In the genomic region with DNA sequence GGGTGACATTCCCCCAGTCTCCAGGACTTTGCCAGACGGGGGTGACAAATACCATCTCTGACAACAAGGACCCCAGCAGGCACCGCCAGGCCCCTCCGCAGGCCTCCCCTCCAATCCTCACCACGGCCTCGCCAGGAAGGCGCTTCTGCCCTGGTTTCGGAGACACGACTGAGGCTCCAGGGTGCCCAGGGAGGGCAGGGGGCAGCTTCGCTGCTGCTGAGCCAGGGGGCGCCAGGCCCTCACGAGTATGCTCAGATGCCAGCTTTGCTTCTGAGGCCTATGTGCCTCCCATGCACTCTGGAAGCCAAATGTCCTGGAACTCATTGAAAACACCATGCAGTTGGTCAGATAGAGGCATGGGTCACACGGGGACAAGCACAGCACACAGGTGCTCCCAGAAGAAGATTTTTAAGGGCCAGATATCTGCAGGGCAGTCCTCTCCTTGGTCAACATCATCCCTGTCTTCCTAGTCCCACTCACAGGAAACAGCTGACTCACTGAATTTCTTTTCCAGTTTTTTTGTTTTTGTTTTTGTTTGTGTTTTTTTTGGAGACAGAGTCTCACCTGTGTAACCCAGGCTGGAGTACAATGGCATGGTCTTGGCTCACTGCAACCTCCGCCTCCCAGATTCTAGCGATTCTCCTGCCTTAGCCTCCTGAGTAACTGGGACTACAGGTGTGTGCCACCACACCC, we compare ENCODE assay signal across 11 cellular contexts. TPM values are rescaled to one million over a fixed set of nuclear protein-coding genes. Genes with fewer than 3 reads are reported as not detected.
DNase-seq lines count a peak whose midpoint lies in the region; ATAC-seq, FAIRE-seq and TF ChIP-seq lines count a peak whose summit lies in the region.
"Had no signal": no experiment of that assay in that cellular context is flagged by ENCODE, and none has a peak within 500 bp of the region (broad histone marks: within the 10 kb centered on the region; RNA-seq: fewer than 3 reads in every experiment).

No MANE protein-coding gene starts in this region.

- H3K27ac ChIP-seq in CD4-positive, CD25-positive, alpha-beta regulatory T cell (ENCODE audit: insufficient read depth, low read length, poor library complexity, severe bottlenecking), result no peak overlapping the region
- H3K27ac ChIP-seq in HCT116 (ENCODE audit: low read depth, low read length) (no peak overlapping the region), gastrocnemius medialis (no peak overlapping the region)
- no peak overlapping the region for H3K27ac ChIP-seq in effector memory CD4-positive, alpha-beta T cell (ENCODE audit: insufficient read depth, low read length, poor library complexity, severe bottlenecking)

- peak in 2 of 3 experiments; percentile 45 to 48; a peak in 3 of 6 replicates for TF ChIP-seq CTCF in HCT116 (IDR thresholded peaks at IDR 0.05 in 2 of 3, conservative IDR thresholded peaks at IDR 0.05 in 1 of 3; ENCODE audit: borderline replicate concordance in 1 of 3, insufficient read depth in 1 of 3, low read depth in 2 of 3, low read length in 2 of 3)
- TF ChIP-seq CTCF in gastrocnemius medialis (IDR thresholded peaks at IDR 0.05 in 4 of 5, conservative IDR thresholded peaks at IDR 0.05 in 1 of 5), result peak in 1 of 5 experiments; percentile 13

- H2AFZ ChIP-seq in HCT116 (ENCODE audit: low read depth, low read length, poor library complexity, severe bottlenecking), result no peak overlapping the region

- no peaks in the 10 kb centered on the region for H3K9me2 ChIP-seq in HCT116 (ENCODE audit: insufficient read depth)

- no peak for FAIRE-seq in GM12892 (lab: Jason Lieb, UNC)

- no peak overlapping the region for H3K9ac ChIP-seq in HCT116 (ENCODE audit: low read length)

- TF ChIP-seq POLR2A in HCT116 (IDR thresholded peaks at IDR 0.05; ENCODE audit: borderline replicate concordance, extremely low read depth, insufficient read depth, insufficient read length) (no peak), gastrocnemius medialis (IDR thresholded peaks at IDR 0.05) (no peak), GM12892 (IDR thresholded peaks at IDR 0.05; ENCODE audit: low read depth, low read length) (no peak)

- CTCF ChIA-PET in HCT116 (lab: Charles Lee), result interaction anchor here (1.2 to 1.4 kb wide), 2 partner anchors 30 to 32 kb away, joined by 6 to 12 read pairs; no protein-coding TSS in a partner anchor
- CTCF ChIA-PET in activated naive CD4-positive, alpha-beta T cell treated with anti-CD3 and anti-CD28 coated beads, Interleukin-2, amount 10 ng/mL, durations not matched to agents 7 days and 5 days (lab: Charles Lee), result interaction anchor here (1.1 to 2.8 kb wide), 2 partner anchors 31 to 322 kb away, joined by 9 to 12 read pairs; no protein-coding TSS in a partner anchor

- intact Hi-C loops in HCT116 (cut with micrococcal nuclease) (no loop called here), gastrocnemius medialis (cut with DNase I; ENCODE audit: low total_unique reads) (no loop called here)

- H4K20me1 ChIP-seq in HCT116 (ENCODE audit: insufficient read depth), result no peaks in the 10 kb centered on the region

- H3K36me3 ChIP-seq in CD4-positive, CD25-positive, alpha-beta regulatory T cell (ENCODE audit: control insufficient read depth, insufficient read depth, low read length), result peaks cover 4% of the 10 kb centered on the region
- no peaks in the 10 kb centered on the region for H3K36me3 ChIP-seq in HCT116 (ENCODE audit: control insufficient read depth in 1 of 2, insufficient read depth in 2 of 2, low read length in 2 of 2)
- H3K36me3 ChIP-seq in gastrocnemius medialis, result no peaks in the 10 kb centered on the region
- H3K36me3 ChIP-seq in effector memory CD4-positive, alpha-beta T cell (ENCODE audit: control insufficient read depth, insufficient read depth, low read length), result peaks cover 4% of the 10 kb centered on the region

- H3K4me3 Mint-ChIP-seq in CD4-positive, CD25-positive, alpha-beta regulatory T cell, result no peak overlapping the region
- no peak overlapping the region for H3K4me3 Mint-ChIP-seq in activated naive CD4-positive, alpha-beta T cell treated with anti-CD3 and anti-CD28 coated beads, Interleukin-2, amount 10 ng/mL, durations not matched to agents 7 days and 5 days

- ATAC-seq in CD4-positive, CD25-positive, alpha-beta regulatory T cell (ENCODE audit: low read depth in 2 of 2), result peak in 1 of 2 donors; percentile 34
- peak; percentile 72 for ATAC-seq in HCT116
- ATAC-seq in gastrocnemius medialis, result no peak

- RAD21 ChIA-PET in HCT116 (lab: Charles Lee; ENCODE audit: low non-redundant PET in 1 of 2, low total read pairs in 2 of 2, uncharacterized antibody in 2 of 2, unreplicated experiment in 2 of 2), result no interaction called here

- H3K27me3 Mint-ChIP-seq in CD4-positive, CD25-positive, alpha-beta regulatory T cell, result no peaks in the 10 kb centered on the region
- H3K27me3 Mint-ChIP-seq in activated naive CD4-positive, alpha-beta T cell treated with anti-CD3 and anti-CD28 coated beads, Interleukin-2, amount 10 ng/mL, durations not matched to agents 7 days and 5 days, result no peaks in the 10 kb centered on the region

- H3K27ac Mint-ChIP-seq in CD4-positive, CD25-positive, alpha-beta regulatory T cell, result peak overlapping the region in 1 of 3 donors; percentile 11
- no peak overlapping the region for H3K27ac Mint-ChIP-seq in activated naive CD4-positive, alpha-beta T cell treated with anti-CD3 and anti-CD28 coated beads, Interleukin-2, amount 10 ng/mL, durations not matched to agents 7 days and 5 days

- peaks cover 0 to 20% (median 2%) of the 10 kb centered on the region in 4 donors for H3K4me1 Mint-ChIP-seq in CD4-positive, CD25-positive, alpha-beta regulatory T cell
- H3K4me1 Mint-ChIP-seq in activated naive CD4-positive, alpha-beta T cell treated with anti-CD3 and anti-CD28 coated beads, Interleukin-2, amount 10 ng/mL, durations not matched to agents 7 days and 5 days, result peaks cover 2% of the 10 kb centered on the region

- no peaks in the 10 kb centered on the region for H3K27me3 ChIP-seq in CD4-positive, CD25-positive, alpha-beta regulatory T cell (ENCODE audit: control insufficient read depth, insufficient read depth, low read length)
- H3K27me3 ChIP-seq in HCT116 (ENCODE audit: insufficient read depth, low read length), result no peaks in the 10 kb centered on the region
- H3K27me3 ChIP-seq in gastrocnemius medialis, result no peaks in the 10 kb centered on the region
- H3K27me3 ChIP-seq in effector memory CD4-positive, alpha-beta T cell (replicated peaks; ENCODE audit: control insufficient read depth, insufficient read depth, low read length, poor library complexity, severe bottlenecking), result no peaks in the 10 kb centered on the region

- in situ Hi-C loops in gastrocnemius medialis (cut with MboI; ENCODE audit: low sequenced_read_pairs in 4 of 4), result no loop called here

- H3K9me3 ChIP-seq in CD4-positive, CD25-positive, alpha-beta regulatory T cell (ENCODE audit: control insufficient read depth in 2 of 2, low read length in 2 of 2), result no peaks in the 10 kb centered on the region
- H3K9me3 ChIP-seq in HCT116 (ENCODE audit: control insufficient read depth in 1 of 2, insufficient read depth in 1 of 2, low read depth in 1 of 2, low read length in 2 of 2) (no peaks in the 10 kb centered on the region), gastrocnemius medialis (no peaks in the 10 kb centered on the region)
- H3K9me3 ChIP-seq in effector memory CD4-positive, alpha-beta T cell (ENCODE audit: control insufficient read depth, low read length), result no peaks in the 10 kb centered on the region

- peaks cover 11% of the 10 kb centered on the region for H3K79me2 ChIP-seq in HCT116 (ENCODE audit: insufficient read depth, low read length)

- POLR2A ChIA-PET in HCT116 (lab: Charles Lee), result no interaction called here

- H3K36me3 Mint-ChIP-seq in CD4-positive, CD25-positive, alpha-beta regulatory T cell, result peaks cover 4% of the 10 kb centered on the region
- no peaks in the 10 kb centered on the region for H3K36me3 Mint-ChIP-seq in activated naive CD4-positive, alpha-beta T cell treated with anti-CD3 and anti-CD28 coated beads, Interleukin-2, amount 10 ng/mL, durations not matched to agents 7 days and 5 days

- H3K4me1 ChIP-seq in CD4-positive, CD25-positive, alpha-beta regulatory T cell (ENCODE audit: control insufficient read depth, insufficient read depth, low read length, poor library complexity, severe bottlenecking), result no peaks in the 10 kb centered on the region
- H3K4me1 ChIP-seq in HCT116 (ENCODE audit: control insufficient read depth in 1 of 2, insufficient read depth in 2 of 2, low read length in 2 of 2) (peaks cover 0 to 10% of the 10 kb centered on the region in 2 experiments; a peak in 1 of 4 replicates), gastrocnemius medialis (no peaks in the 10 kb centered on the region)
- no peaks in the 10 kb centered on the region for H3K4me1 ChIP-seq in effector memory CD4-positive, alpha-beta T cell (ENCODE audit: control insufficient read depth, insufficient read depth, low read length, poor library complexity, severe bottlenecking)

- H3K9me3 Mint-ChIP-seq in CD4-positive, CD25-positive, alpha-beta regulatory T cell, result no peaks in the 10 kb centered on the region
- H3K9me3 Mint-ChIP-seq in activated naive CD4-positive, alpha-beta T cell treated with anti-CD3 and anti-CD28 coated beads, Interleukin-2, amount 10 ng/mL, durations not matched to agents 7 days and 5 days, result no peaks in the 10 kb centered on the region

- DNase-seq in CD4-positive, CD25-positive, alpha-beta regulatory T cell, result peak in 2 of 3 donors; percentile 24 to 41
- no peak for DNase-seq in HCT116 (ENCODE audit: low read depth, low spot score)
- peak; percentile 50 for DNase-seq in activated naive CD4-positive, alpha-beta T cell treated with anti-CD3 and anti-CD28 coated beads, Interleukin-2, amount 10 ng/mL, durations not matched to agents 7 days and 5 days
- DNase-seq in lung microvascular endothelial cell (ENCODE audit: low read depth in 2 of 2), result peak; percentile 35 to 49
- no peak for DNase-seq in gastrocnemius medialis
- DNase-seq in mesenteric fat pad (ENCODE audit: low spot score), result no peak
- DNase-seq in GM12892 (ENCODE audit: insufficient read length), result no peak
- no peak for DNase-seq in effector memory CD4-positive, alpha-beta T cell
- DNase-seq: activated CD4-positive, CD25-positive, alpha-beta regulatory T cell; NCI-H187 treated with DMSO at 0.1 percent for 48 hours; occipital lobe had no signal

- H3K4me2 ChIP-seq in HCT116 (ENCODE audit: low read length), result no peak overlapping the region

- H3K4me3 ChIP-seq in CD4-positive, CD25-positive, alpha-beta regulatory T cell (ENCODE audit: low read depth, low read length), result no peak overlapping the region
- H3K4me3 ChIP-seq in HCT116 (replicated peaks in 1 of 2; ENCODE audit: low read depth in 1 of 2, low read length in 2 of 2), result no peak overlapping the region
- H3K4me3 ChIP-seq in gastrocnemius medialis, result no peak overlapping the region
- no peak overlapping the region for H3K4me3 ChIP-seq in effector memory CD4-positive, alpha-beta T cell (ENCODE audit: insufficient read depth, low read depth, low read length, poor library complexity, severe bottlenecking)

- no TSS peak for BruUV-seq in HCT116 (replicated peaks; lab: Mats Ljungman, UMichigan)

- TF ChIP-seq RAD21 in HCT116 (IDR thresholded peaks at IDR 0.05; ENCODE audit: low read depth), result peak; percentile 43; the same call in 1 of the 2 replicates

RNA-seq across cellular contexts. Expression of gene BID, which starts 19.9 kb away (rescaled TPM):
- total RNA-seq in CD4-positive, CD25-positive, alpha-beta regulatory T cell, result 17.6 TPM
- polyA plus RNA-seq in CD4-positive, CD25-positive, alpha-beta regulatory T cell, result 10 to 100 TPM; 56.2 to 84.0 (median 71.2) TPM
- total RNA-seq in HCT116 (2021; ENCODE audit: unreplicated experiment) (58.2 TPM), lung microvascular endothelial cell (39.4 and 43.3 TPM in 2 replicates), gastrocnemius medialis (10 to 100 TPM in 2 of 4 donors, 1 to 10 TPM in 2; 5.1 to 23.7 (median 9.8) TPM), mesenteric fat pad (30.6 TPM)
- 65.1 and 82.9 TPM in 2 replicates for polyA plus RNA-seq in HCT116 (2012)
- polyA plus RNA-seq in GM12892 (2012; ENCODE audit: missing spikeins), result 93.1 TPM

Comparison
In these comparisons a context has a peak if more than half of its experiments do, and no peak if none do; other contexts are left out.
1. DNase-seq: peak in CD4-positive, CD25-positive, alpha-beta regulatory T cell (2 of 3), activated naive CD4-positive, alpha-beta T cell treated with anti-CD3 and anti-CD28 coated beads, Interleukin-2, amount 10 ng/mL, durations not matched to agents 7 days and 5 days (single experiment) and lung microvascular endothelial cell (2 of 2); none in HCT116 (single experiment), gastrocnemius medialis (0 of 2), mesenteric fat pad (single experiment), GM12892 (single experiment) and effector memory CD4-positive, alpha-beta T cell (0 of 3).